Comparison of ENCODE assay signal across 8 cellular contexts in genomic region chr18:48842259-48843061, GRCh38.
DNase-seq lines count a peak whose midpoint lies in the region; ATAC-seq and TF ChIP-seq lines count a peak whose summit lies in the region.

No MANE protein-coding gene starts in this region.

- H3K9me3 Mint-ChIP-seq in activated B cell treated with CpG ODN at 0.5 μM for 24 hours, result no peaks in the 10 kb centered on the region

- H3K4me3 ChIP-seq in esophagus (ENCODE audit: low read depth in 1 of 2, low read length in 2 of 2), result no peak overlapping the region

- no peak overlapping the region for H3K27ac Mint-ChIP-seq in activated B cell treated with CpG ODN at 0.5 μM for 24 hours

- CTCF ChIA-PET in activated B cell treated with CpG ODN at 0.5 μM for 24 hours (lab: Charles Lee), result no interaction called here

- peak overlapping the region; percentile 62 to 67 for H3K27ac ChIP-seq in esophagus (ENCODE audit: low read depth in 2 of 2, low read length in 1 of 2)

- 69 to 79% methylated on average over 19 of the region's 19 CpGs for WGBS in esophagus, 2 donors

- POLR2A ChIA-PET in activated B cell treated with CpG ODN at 0.5 μM for 24 hours (lab: Charles Lee), result interaction anchor here (1.9 kb wide), 1 partner anchor 8 kb away, joined by 5 read pairs; no protein-coding TSS in a partner anchor

- DNase-seq in Daoy (ENCODE audit: low read depth) (peak; percentile 38), activated B cell treated with CpG ODN at 0.5 μM for 24 hours (no peak), posterior vena cava (ENCODE audit: low spot score) (peak; percentile 79), NCI-H1092 (lab: John Stamatoyannopoulos, UW) (no peak), NCI-H524 (lab: John Stamatoyannopoulos, UW) (no peak)

- H3K36me3 ChIP-seq in esophagus (ENCODE audit: control insufficient read depth in 2 of 2, insufficient read depth in 2 of 2, low read length in 1 of 2), result no peaks in the 10 kb centered on the region

- no peaks in the 10 kb centered on the region for H3K36me3 Mint-ChIP-seq in activated B cell treated with CpG ODN at 0.5 μM for 24 hours (ENCODE audit: low read depth)

- H3K9me3 ChIP-seq in esophagus (ENCODE audit: control insufficient read depth in 2 of 2, insufficient read depth in 1 of 2, low read depth in 1 of 2, low read length in 1 of 2), result no peaks in the 10 kb centered on the region

- H3K4me1 ChIP-seq in esophagus (ENCODE audit: control insufficient read depth in 2 of 2, insufficient read depth in 2 of 2, low read length in 1 of 2), result peaks cover 6 to 8% of the 10 kb centered on the region in 2 donors

- intact Hi-C loops in activated B cell treated with CpG ODN at 0.5 μM for 24 hours (cut with micrococcal nuclease), result no loop called here
- intact Hi-C loops in posterior vena cava (cut with DNase I), result no loop called here

- H3K27me3 ChIP-seq in esophagus (ENCODE audit: control insufficient read depth in 1 of 2, insufficient read depth in 2 of 2, low read length in 2 of 2), result no peaks in the 10 kb centered on the region

- peak; percentile 49 for ATAC-seq in activated B cell treated with CpG ODN at 0.5 μM for 24 hours (ENCODE audit: low read depth)
- ATAC-seq in GM19351 (IDR thresholded peaks at IDR 0.05; ENCODE audit: unreplicated experiment), result no peak
- ATAC-seq in GM21360 (IDR thresholded peaks at IDR 0.05; ENCODE audit: unreplicated experiment), result no peak

- H3K4me1 Mint-ChIP-seq in activated B cell treated with CpG ODN at 0.5 μM for 24 hours, result peaks cover 27% of the 10 kb centered on the region

- no peak overlapping the region for H3K4me3 Mint-ChIP-seq in activated B cell treated with CpG ODN at 0.5 μM for 24 hours

- H3K27me3 Mint-ChIP-seq in activated B cell treated with CpG ODN at 0.5 μM for 24 hours, result no peaks in the 10 kb centered on the region

- no peak for TF ChIP-seq CTCF in activated B cell treated with CpG ODN at 0.5 μM for 24 hours (IDR thresholded peaks at IDR 0.05)

Comparison
In these comparisons a context has a peak if more than half of its experiments do, and no peak if none do; other contexts are left out.
1. DNase-seq: peak in Daoy (single experiment) and posterior vena cava (single experiment); none in activated B cell treated with CpG ODN at 0.5 μM for 24 hours (single experiment), NCI-H1092 (single experiment) and NCI-H524 (0 of 2).